1 cellular context compared by ENCODE assay signal in the genomic region with DNA sequence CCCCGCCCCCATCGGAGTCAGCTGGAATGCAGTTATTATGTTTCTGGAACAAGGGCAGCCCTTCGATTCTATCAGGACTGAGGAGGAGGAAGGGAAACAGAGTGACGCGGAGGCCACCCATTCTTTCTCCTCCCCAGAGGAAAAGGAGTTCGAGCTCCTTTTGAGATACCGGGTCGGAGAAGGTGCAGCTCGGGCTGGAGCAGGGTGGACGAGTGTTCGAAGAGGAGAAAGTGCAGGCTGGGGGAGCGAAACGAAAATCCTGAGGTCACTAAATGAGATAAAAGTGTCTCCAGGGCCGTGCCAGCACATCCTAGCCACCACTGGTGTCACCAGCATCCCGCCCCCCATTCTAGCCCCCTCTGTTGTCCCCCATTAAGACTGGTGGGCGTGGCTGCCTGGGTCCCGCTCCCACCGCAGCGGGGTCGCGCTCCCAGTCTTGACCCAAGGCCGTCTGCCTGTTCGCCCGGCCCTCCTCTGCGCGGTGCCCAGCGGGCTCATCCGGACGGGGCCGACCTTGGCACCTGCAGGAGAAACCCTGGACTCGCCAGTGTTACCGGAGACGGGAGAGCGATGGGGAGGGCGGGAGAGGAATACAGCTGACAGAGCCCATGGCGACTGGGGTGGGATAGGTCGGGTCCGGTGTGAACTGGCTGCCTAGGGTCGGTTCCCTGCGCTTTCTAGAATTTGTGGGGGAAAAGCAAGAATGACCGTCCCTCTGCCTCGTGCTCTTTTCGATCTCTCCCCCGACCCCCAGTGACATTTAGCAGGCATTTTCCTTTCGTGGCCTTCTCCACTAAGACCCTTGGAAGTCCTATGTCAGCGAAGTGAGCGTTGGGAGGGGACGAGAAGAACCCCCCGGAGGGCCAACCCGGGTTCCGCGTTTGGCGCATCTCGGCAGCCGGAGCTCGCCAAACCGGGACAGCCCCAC.
A peak's percentile ranks its signal among the peaks of the same experiment; 100 is the strongest.
TF ChIP-seq lines count a peak whose summit lies in the region.

No MANE protein-coding gene starts in this region.

TF ChIP-seq in HepG2, 621 proteins besides CTCF, POLR2A, EP300 and RAD21:
- TF ChIP-seq HNRNPL (IDR thresholded peaks at IDR 0.05; ENCODE audit: low read depth, low read length) (0 out of 2 replicates have a peak, but pooled peaks have one; percentile 35), RBFOX2 (IDR thresholded peaks at IDR 0.05; ENCODE audit: low read depth, low read length) (peak; percentile 58; the same call in 1 of the 2 replicates), NRL (CRISPR knock-in tag; IDR thresholded peaks at IDR 0.05; ENCODE audit: borderline replicate concordance) (no peak), NFE2L1 (CRISPR knock-in tag; IDR thresholded peaks at IDR 0.05; ENCODE audit: borderline replicate concordance) (no peak), AGO2 (optimal IDR thresholded peaks at IDR 0.05; ENCODE audit: low read depth, low read length) (peak; percentile 80)
- TF ChIP-seq, protein P1, sequence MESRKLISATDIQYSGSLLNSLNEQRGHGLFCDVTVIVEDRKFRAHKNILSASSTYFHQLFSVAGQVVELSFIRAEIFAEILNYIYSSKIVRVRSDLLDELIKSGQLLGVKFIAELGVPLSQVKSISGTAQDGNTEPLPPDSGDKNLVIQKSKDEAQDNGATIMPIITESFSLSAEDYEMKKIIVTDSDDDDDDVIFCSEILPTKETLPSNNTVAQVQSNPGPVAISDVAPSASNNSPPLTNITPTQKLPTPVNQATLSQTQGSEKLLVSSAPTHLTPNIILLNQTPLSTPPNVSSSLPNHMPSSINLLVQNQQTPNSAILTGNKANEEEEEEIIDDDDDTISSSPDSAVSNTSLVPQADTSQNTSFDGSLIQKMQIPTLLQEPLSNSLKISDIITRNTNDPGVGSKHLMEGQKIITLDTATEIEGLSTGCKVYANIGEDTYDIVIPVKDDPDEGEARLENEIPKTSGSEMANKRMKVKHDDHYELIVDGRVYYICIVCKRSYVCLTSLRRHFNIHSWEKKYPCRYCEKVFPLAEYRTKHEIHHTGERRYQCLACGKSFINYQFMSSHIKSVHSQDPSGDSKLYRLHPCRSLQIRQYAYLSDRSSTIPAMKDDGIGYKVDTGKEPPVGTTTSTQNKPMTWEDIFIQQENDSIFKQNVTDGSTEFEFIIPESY (CRISPR knock-in tag; IDR thresholded peaks at IDR 0.05): peak; percentile 28; the same call in 1 of the 2 replicates
- TF ChIP-seq, protein P2, sequence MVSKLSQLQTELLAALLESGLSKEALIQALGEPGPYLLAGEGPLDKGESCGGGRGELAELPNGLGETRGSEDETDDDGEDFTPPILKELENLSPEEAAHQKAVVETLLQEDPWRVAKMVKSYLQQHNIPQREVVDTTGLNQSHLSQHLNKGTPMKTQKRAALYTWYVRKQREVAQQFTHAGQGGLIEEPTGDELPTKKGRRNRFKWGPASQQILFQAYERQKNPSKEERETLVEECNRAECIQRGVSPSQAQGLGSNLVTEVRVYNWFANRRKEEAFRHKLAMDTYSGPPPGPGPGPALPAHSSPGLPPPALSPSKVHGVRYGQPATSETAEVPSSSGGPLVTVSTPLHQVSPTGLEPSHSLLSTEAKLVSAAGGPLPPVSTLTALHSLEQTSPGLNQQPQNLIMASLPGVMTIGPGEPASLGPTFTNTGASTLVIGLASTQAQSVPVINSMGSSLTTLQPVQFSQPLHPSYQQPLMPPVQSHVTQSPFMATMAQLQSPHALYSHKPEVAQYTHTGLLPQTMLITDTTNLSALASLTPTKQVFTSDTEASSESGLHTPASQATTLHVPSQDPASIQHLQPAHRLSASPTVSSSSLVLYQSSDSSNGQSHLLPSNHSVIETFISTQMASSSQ (IDR thresholded peaks at IDR 0.05; ENCODE audit: low read depth): no peak
- TF ChIP-seq, protein P2 (CRISPR knock-in tag; IDR thresholded peaks at IDR 0.05; ENCODE audit: borderline replicate concordance): 0 out of 2 replicates have a peak, but pooled peaks have one; percentile 23
